10 cellular contexts compared by ENCODE assay signal in the genomic region with DNA sequence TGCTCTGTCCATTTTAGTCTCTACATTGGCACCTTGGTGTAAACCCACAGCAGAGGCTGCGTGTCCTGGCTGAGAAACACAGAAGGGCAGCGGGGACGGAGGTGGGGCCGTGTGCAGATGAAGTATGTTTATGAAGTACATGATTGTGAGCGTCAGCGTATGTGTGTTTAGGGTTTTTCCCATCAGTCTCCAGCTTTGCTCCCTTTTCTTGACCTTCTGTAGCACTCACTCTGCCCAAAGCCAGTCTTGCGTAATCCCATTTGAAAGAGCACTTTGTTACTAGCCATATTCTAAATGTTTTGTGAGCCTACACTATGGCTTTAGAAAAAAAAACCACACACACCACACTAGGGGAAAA.
DNase-seq lines count a peak whose midpoint lies in the region; ATAC-seq and TF ChIP-seq lines count a peak whose summit lies in the region.
"Had no signal": no experiment of that assay in that cellular context is flagged by ENCODE, and none has a peak within 500 bp of the region (broad histone marks: within the 10 kb centered on the region; RNA-seq: fewer than 3 reads in every experiment).

No MANE protein-coding gene starts in this region.

- peak overlapping the region; percentile 76 for H3K4me3 ChIP-seq in neural cell (ENCODE audit: low read length)

- H3F3A ChIP-seq in neural cell (ENCODE audit: insufficient read depth, low read length, poor library complexity, severe bottlenecking): no peaks in the 10 kb centered on the region

- peaks cover 11% of the 10 kb centered on the region for H3K27me3 Mint-ChIP-seq in endothelial cell (ENCODE audit: unreplicated experiment)
- peaks cover 18% of the 10 kb centered on the region for H3K27me3 Mint-ChIP-seq in activated CD4-positive, alpha-beta T cell treated with anti-CD3 and anti-CD28 coated beads for 36 hours
- H3K27me3 Mint-ChIP-seq: CD4-positive, CD25-positive, alpha-beta regulatory T cell had no signal

- no peaks in the 10 kb centered on the region for H3K9me2 ChIP-seq in neural cell (ENCODE audit: insufficient read depth, low read length)

- TF ChIP-seq CTCF in endothelial cell (IDR thresholded peaks at IDR 0.05; ENCODE audit: unreplicated experiment): no peak
- no peak for TF ChIP-seq CTCF in neural cell (IDR thresholded peaks at IDR 0.05; ENCODE audit: poor library complexity, severe bottlenecking)

- no peaks in the 10 kb centered on the region for H3K9me3 ChIP-seq in neural cell (ENCODE audit: low read length)

- intact Hi-C loops in activated CD4-positive, alpha-beta T cell treated with anti-CD3 and anti-CD28 coated beads for 36 hours (cut with DNase I, micrococcal nuclease): no loop called here

- no peaks in the 10 kb centered on the region for H3K36me3 Mint-ChIP-seq in endothelial cell (ENCODE audit: low read depth, unreplicated experiment)
- H3K36me3 Mint-ChIP-seq in activated CD4-positive, alpha-beta T cell treated with anti-CD3 and anti-CD28 coated beads for 36 hours (ENCODE audit: low read depth): peaks cover 2% of the 10 kb centered on the region
- H3K36me3 Mint-ChIP-seq: CD4-positive, CD25-positive, alpha-beta regulatory T cell had no signal

- peak overlapping the region; percentile 68 for H3K4me2 ChIP-seq in neural cell (ENCODE audit: low read length)

- H3K27ac ChIP-seq in neural cell (ENCODE audit: low read length): no peak overlapping the region

- TF ChIP-seq EP300 in Ishikawa (IDR thresholded peaks at IDR 0.05; ENCODE audit: borderline replicate concordance): no peak
- no peak for TF ChIP-seq EP300 in neural cell (conservative IDR thresholded peaks at IDR 0.05; ENCODE audit: poor library complexity, severe bottlenecking)

- peak overlapping the region; percentile 52 for H3K9ac ChIP-seq in neural cell (ENCODE audit: low read length)

- no peaks in the 10 kb centered on the region for H3K79me2 ChIP-seq in neural cell (replicated peaks; ENCODE audit: insufficient read depth, low read length)

- H3K4me3 Mint-ChIP-seq in endothelial cell (ENCODE audit: unreplicated experiment): peak overlapping the region; percentile 66
- no peak overlapping the region for H3K4me3 Mint-ChIP-seq in activated CD4-positive, alpha-beta T cell treated with anti-CD3 and anti-CD28 coated beads for 36 hours
- H3K4me3 Mint-ChIP-seq: CD4-positive, CD25-positive, alpha-beta regulatory T cell; natural killer cell had no signal

- DNase-seq in COLO668 (lab: John Stamatoyannopoulos, UW; ENCODE audit: unreplicated experiment) (peak; percentile 44), endothelial cell (ENCODE audit: low spot score) (no peak), NCI-H1105 (lab: John Stamatoyannopoulos, UW) (no peak), activated T-cell treated with anti-CD3 and anti-CD28 coated beads for 4 hours (no peak), NCI-H1417 (lab: John Stamatoyannopoulos, UW) (no peak)
- DNase-seq in activated CD4-positive, alpha-beta T cell treated with anti-CD3 and anti-CD28 coated beads for 36 hours: no peak
- DNase-seq: CD4-positive, CD25-positive, alpha-beta regulatory T cell; natural killer cell had no signal

- TF ChIP-seq RAD21 in Ishikawa (IDR thresholded peaks at IDR 0.05; ENCODE audit: low read depth): no peak
- TF ChIP-seq RAD21 in neural cell (conservative IDR thresholded peaks at IDR 0.05): no peak

- H3K27ac Mint-ChIP-seq in endothelial cell (ENCODE audit: unreplicated experiment): no peak overlapping the region
- H3K27ac Mint-ChIP-seq in activated CD4-positive, alpha-beta T cell treated with anti-CD3 and anti-CD28 coated beads for 36 hours: no peak overlapping the region
- H3K27ac Mint-ChIP-seq: CD4-positive, CD25-positive, alpha-beta regulatory T cell; natural killer cell had no signal

- H3K27me3 ChIP-seq in neural cell (ENCODE audit: insufficient read depth, low read depth, low read length): peaks cover 18% of the 10 kb centered on the region

- H3K36me3 ChIP-seq in neural cell (ENCODE audit: insufficient read depth, low read length): no peaks in the 10 kb centered on the region

- peaks cover 7% of the 10 kb centered on the region for H3K4me1 Mint-ChIP-seq in endothelial cell (ENCODE audit: unreplicated experiment)
- no peaks in the 10 kb centered on the region for H3K4me1 Mint-ChIP-seq in activated CD4-positive, alpha-beta T cell treated with anti-CD3 and anti-CD28 coated beads for 36 hours
- H3K4me1 Mint-ChIP-seq: CD4-positive, CD25-positive, alpha-beta regulatory T cell; natural killer cell had no signal

- POLR2A ChIA-PET in activated CD4-positive, alpha-beta T cell treated with anti-CD3 and anti-CD28 coated beads for 36 hours (lab: Charles Lee): no interaction called here

- CTCF ChIA-PET in activated CD4-positive, alpha-beta T cell treated with anti-CD3 and anti-CD28 coated beads for 36 hours (lab: Charles Lee): no interaction called here

- no peak overlapping the region for H2AFZ ChIP-seq in neural cell (ENCODE audit: low read depth, low read length)

- H3K9me3 Mint-ChIP-seq in endothelial cell (ENCODE audit: unreplicated experiment): no peaks in the 10 kb centered on the region
- H3K9me3 Mint-ChIP-seq in activated CD4-positive, alpha-beta T cell treated with anti-CD3 and anti-CD28 coated beads for 36 hours (ENCODE audit: low read depth): peaks cover 15% of the 10 kb centered on the region

- ATAC-seq in activated CD4-positive, alpha-beta T cell treated with anti-CD3 and anti-CD28 coated beads for 36 hours: no peak
- ATAC-seq: natural killer cell had no signal

- H4K20me1 ChIP-seq in neural cell (ENCODE audit: insufficient read depth): no peaks in the 10 kb centered on the region

TF ChIP-seq in Ishikawa, 13 proteins besides CTCF, POLR2A, EP300 and RAD21:
- TF ChIP-seq, protein P1, sequence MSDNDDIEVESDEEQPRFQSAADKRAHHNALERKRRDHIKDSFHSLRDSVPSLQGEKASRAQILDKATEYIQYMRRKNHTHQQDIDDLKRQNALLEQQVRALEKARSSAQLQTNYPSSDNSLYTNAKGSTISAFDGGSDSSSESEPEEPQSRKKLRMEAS (IDR thresholded peaks at IDR 0.05): no peak
- TF ChIP-seq TEAD4 (IDR thresholded peaks at IDR 0.05) (no peak), EGR1 (IDR thresholded peaks at IDR 0.05) (no peak), ZBTB7A (IDR thresholded peaks at IDR 0.05; ENCODE audit: low read depth) (no peak), CEBPB (IDR thresholded peaks at IDR 0.05) (0 out of 2 replicates have a peak, but pooled peaks have one; percentile 26)
TF ChIP-seq in Ishikawa: peak in this region for 1.

TF ChIP-seq in neural cell, 6 proteins besides CTCF, POLR2A, EP300 and RAD21:
- TF ChIP-seq MXI1 (conservative IDR thresholded peaks at IDR 0.05; ENCODE audit: poor library complexity, severe bottlenecking): no peak
- TF ChIP-seq TAF1 (IDR thresholded peaks at IDR 0.05; ENCODE audit: low read depth): no peak
- TF ChIP-seq EZH2 (IDR thresholded peaks at IDR 0.05; ENCODE audit: borderline replicate concordance, insufficient read depth, low read length, poor library complexity, severe bottlenecking): no peak
- TF ChIP-seq SMC3 (conservative IDR thresholded peaks at IDR 0.05; ENCODE audit: poor library complexity): no peak
- TF ChIP-seq POLR2AphosphoS5 (IDR thresholded peaks at IDR 0.05): no peak
- TF ChIP-seq REST (IDR thresholded peaks at IDR 0.05; ENCODE audit: borderline replicate concordance): no peak
TF ChIP-seq in neural cell: peak in this region for 0.
